13 cellular contexts compared by ENCODE assay signal in the genomic region with DNA sequence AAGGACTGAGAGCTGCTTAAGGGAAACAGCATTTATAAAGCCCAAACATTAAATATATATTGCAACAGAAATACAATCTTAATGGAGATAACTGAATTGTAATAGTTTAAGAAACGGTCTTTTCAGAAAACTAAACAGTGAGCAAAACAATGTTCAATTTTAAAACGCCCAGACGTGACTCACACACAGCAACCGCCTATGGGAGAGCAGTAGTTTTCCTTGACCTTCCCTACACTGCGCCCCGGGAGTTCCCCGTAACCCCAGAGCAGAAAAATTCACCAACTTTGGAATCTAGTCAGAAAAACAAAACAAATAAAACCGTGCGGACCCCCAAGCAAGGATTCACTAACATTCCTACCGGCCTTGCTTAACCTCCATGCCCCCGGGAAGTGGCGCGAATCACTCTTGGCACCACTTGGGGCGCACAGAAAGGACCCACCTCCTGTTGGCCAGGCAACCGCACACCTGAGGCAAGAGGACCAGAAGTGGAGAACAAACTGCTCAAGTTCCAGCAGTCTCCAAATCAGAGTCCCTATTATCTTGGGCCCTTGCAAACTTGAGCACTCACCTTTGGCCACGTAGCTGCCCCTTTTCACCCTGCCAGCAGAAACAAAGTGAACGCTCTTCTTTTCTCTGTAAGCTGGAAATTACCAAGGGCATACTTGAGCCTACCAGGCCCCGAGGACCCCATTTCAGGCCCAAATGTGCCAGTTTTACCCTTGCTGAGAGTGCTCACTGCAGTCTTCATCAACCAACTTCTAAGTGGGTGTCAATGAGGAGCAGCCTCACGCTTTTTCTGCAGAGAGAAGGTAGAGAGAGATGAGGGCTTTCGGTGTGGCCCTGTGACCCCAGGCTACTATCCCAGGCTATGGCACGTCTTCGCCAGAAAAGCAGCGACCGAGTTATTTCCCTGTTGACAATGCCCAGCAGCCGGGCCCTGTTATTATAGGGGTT.
A peak's percentile ranks its signal among the peaks of the same experiment; 100 is the strongest.
DNase-seq lines count a peak whose midpoint lies in the region; ATAC-seq and TF ChIP-seq lines count a peak whose summit lies in the region.
"Had no signal": no experiment of that assay in that cellular context is flagged by ENCODE, and none has a peak within 500 bp of the region (broad histone marks: within the 10 kb centered on the region; RNA-seq: fewer than 3 reads in every experiment).

No MANE protein-coding gene starts in this region.

- peaks cover 28 to 65% (median 47%) of the 10 kb centered on the region in 4 donors for H3K4me1 ChIP-seq in esophagus muscularis mucosa

- ATAC-seq in GM18502 (IDR thresholded peaks at IDR 0.05; ENCODE audit: poor library complexity, unreplicated experiment) (peak; percentile 49), HG03460 (IDR thresholded peaks at IDR 0.05; ENCODE audit: unreplicated experiment) (no peak)
- no peak for ATAC-seq in activated naive CD8-positive, alpha-beta T cell treated with anti-CD3 and anti-CD28 coated beads, Interleukin-2, amount 50 U/mL, for 24 hours

- no peak overlapping the region for H3K27ac Mint-ChIP-seq in activated naive CD8-positive, alpha-beta T cell treated with anti-CD3 and anti-CD28 coated beads, Interleukin-2, amount 50 U/mL, for 24 hours

- H3K36me3 Mint-ChIP-seq in activated naive CD8-positive, alpha-beta T cell treated with anti-CD3 and anti-CD28 coated beads, Interleukin-2, amount 50 U/mL, for 24 hours (ENCODE audit: low read depth), result no peaks in the 10 kb centered on the region

- TF ChIP-seq EP300 in esophagus muscularis mucosa (IDR thresholded peaks at IDR 0.05), result no peak

- H3K27me3 Mint-ChIP-seq in activated naive CD8-positive, alpha-beta T cell treated with anti-CD3 and anti-CD28 coated beads, Interleukin-2, amount 50 U/mL, for 24 hours, result peaks cover 89% of the 10 kb centered on the region

- H3K27ac ChIP-seq in esophagus muscularis mucosa (replicated peaks in 1 of 4), result no peak overlapping the region
- H3K27ac ChIP-seq: SK-N-MC had no signal

- peak overlapping the region; percentile 14 for H3K4me3 Mint-ChIP-seq in activated naive CD8-positive, alpha-beta T cell treated with anti-CD3 and anti-CD28 coated beads, Interleukin-2, amount 50 U/mL, for 24 hours

- WGBS in esophagus muscularis mucosa, result 26% methylated on average over 22 of the region's 25 CpGs

- TF ChIP-seq POLR2A in esophagus muscularis mucosa (IDR thresholded peaks at IDR 0.05; ENCODE audit: low read depth), result no peak

- DNase-seq in ACHN (peak; percentile 17), SHP77 treated with DMSO at 0.1 percent for 48 hours (lab: John Stamatoyannopoulos, UW) (no peak), esophagus muscularis mucosa (ENCODE audit: extremely low spot score) (no peak), D341Med (ENCODE audit: low spot score) (no peak)
- DNase-seq in activated naive CD8-positive, alpha-beta T cell treated with anti-CD3 and anti-CD28 coated beads, Interleukin-2, amount 50 U/mL, for 24 hours, result no peak
- DNase-seq: activated CD4-positive, alpha-beta T cell treated with anti-CD3 and anti-CD28 coated beads for 4 hours; AML-193; NCI-H187; stimulated activated CD4-positive, alpha-beta T cell treated with anti-CD3 and anti-CD28 coated beads, Interleukin-15, amount 100 ng/mL, for 24 hours had no signal

- H3K4me3 ChIP-seq in iPS-18c (ENCODE audit: insufficient read depth, low read depth, low read length) (peak overlapping the region; percentile 34; the same call in 1 of the 2 replicates), esophagus muscularis mucosa (no peak overlapping the region)
- H3K4me3 ChIP-seq: SK-N-MC had no signal

- no peaks in the 10 kb centered on the region for H3K36me3 ChIP-seq in esophagus muscularis mucosa

- in situ Hi-C loops in ACHN (cut with HindIII; ENCODE audit: low pct_ligation_motif_present, low pct_unique_long_range_greater_than_20kb, low sequenced_read_pairs), result no loop called here

- intact Hi-C loops in esophagus muscularis mucosa (cut with DNase I), result no loop called here

- peaks cover 22% of the 10 kb centered on the region for H3K4me1 Mint-ChIP-seq in activated naive CD8-positive, alpha-beta T cell treated with anti-CD3 and anti-CD28 coated beads, Interleukin-2, amount 50 U/mL, for 24 hours

- TF ChIP-seq CTCF in esophagus muscularis mucosa (IDR thresholded peaks at IDR 0.05), result no peak

- H3K27me3 ChIP-seq in esophagus muscularis mucosa, result peaks cover 15 to 98% (median 79%) of the 10 kb centered on the region in 4 donors

- no peaks in the 10 kb centered on the region for H3K9me3 Mint-ChIP-seq in activated naive CD8-positive, alpha-beta T cell treated with anti-CD3 and anti-CD28 coated beads, Interleukin-2, amount 50 U/mL, for 24 hours

- H3K9me3 ChIP-seq in iPS-18c (ENCODE audit: control insufficient read depth, insufficient read depth, low read length), result peaks cover 2% of the 10 kb centered on the region
- H3K9me3 ChIP-seq in esophagus muscularis mucosa, result no peaks in the 10 kb centered on the region
